Comparison of ENCODE assay signal across 8 cellular contexts in the genomic region with DNA sequence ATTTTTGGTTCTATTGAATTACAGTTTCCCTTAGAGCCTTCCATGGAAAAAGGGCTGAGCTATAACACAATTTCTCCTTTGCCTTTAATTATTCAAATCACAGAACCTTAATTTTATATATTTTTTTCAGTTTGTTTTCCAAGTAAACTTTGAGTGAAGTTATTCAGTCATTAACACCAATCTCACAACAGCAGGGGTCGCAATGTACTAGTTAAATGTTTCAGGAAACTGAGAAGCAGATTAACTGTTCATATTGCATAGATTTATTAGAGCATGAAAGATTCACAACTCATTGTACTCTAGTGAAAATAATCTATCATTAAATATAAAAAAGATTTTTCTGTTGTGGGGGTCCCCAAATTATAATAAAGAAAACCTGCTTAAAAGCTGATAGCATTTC.
DNase-seq lines count a peak whose midpoint lies in the region; ATAC-seq and TF ChIP-seq lines count a peak whose summit lies in the region.

No MANE protein-coding gene starts in this region.

- no peaks in the 10 kb centered on the region for H3K27me3 Mint-ChIP-seq in osteocyte (ENCODE audit: unreplicated experiment)

- H3K9me3 ChIP-seq in stomach, result no peaks in the 10 kb centered on the region

- intact Hi-C loops in stomach (cut with DNase I; ENCODE audit: low total_unique reads), result no loop called here

- H3K4me1 ChIP-seq in stomach, result no peaks in the 10 kb centered on the region

- peaks cover 11% of the 10 kb centered on the region for H3K9me3 Mint-ChIP-seq in osteocyte (ENCODE audit: unreplicated experiment)

- H3K4me3 Mint-ChIP-seq in osteocyte (ENCODE audit: unreplicated experiment), result no peak overlapping the region

- peak; percentile 39 for TF ChIP-seq CTCF in cardiac fibroblast (IDR thresholded peaks at IDR 0.05; ENCODE audit: low read depth, low read length)
- peak; percentile 68 for TF ChIP-seq CTCF in osteocyte (IDR thresholded peaks at IDR 0.05)
- TF ChIP-seq CTCF in stomach (IDR thresholded peaks at IDR 0.05), result peak in 1 of 7 experiments; percentile 18

- H3K27me3 ChIP-seq in stomach, result no peaks in the 10 kb centered on the region

- no peak overlapping the region for H3K27ac Mint-ChIP-seq in osteocyte (ENCODE audit: unreplicated experiment)

- ATAC-seq in HG03439 (IDR thresholded peaks at IDR 0.05; ENCODE audit: unreplicated experiment) (no peak), GM21619 (IDR thresholded peaks at IDR 0.05; ENCODE audit: unreplicated experiment) (no peak)

- H3K36me3 ChIP-seq in stomach, result peaks cover 0 to 22% (median 6%) of the 10 kb centered on the region in 4 donors

- H3K4me3 ChIP-seq in cardiac fibroblast (replicated peaks in 1 of 2; ENCODE audit: low read depth in 2 of 2, low read length in 2 of 2) (no peak overlapping the region), stomach (no peak overlapping the region)

- H3K36me3 Mint-ChIP-seq in osteocyte (ENCODE audit: unreplicated experiment), result peaks cover 23% of the 10 kb centered on the region

- H3K4me1 Mint-ChIP-seq in osteocyte (ENCODE audit: unreplicated experiment), result peaks cover 13% of the 10 kb centered on the region

- no peak overlapping the region for H3K27ac ChIP-seq in stomach

- DNase-seq in activated CD4-positive, alpha-beta T cell treated with anti-CD3 and anti-CD28 coated beads for 48 hours, result peak; percentile 10
- DNase-seq in activated CD4-positive, alpha-beta T cell treated with anti-CD3 and anti-CD28 coated beads, Interleukin-2, amount 50 U/mL, for 1 hour, result no peak
- peak; percentile 6 for DNase-seq in NCI-H1694 (lab: John Stamatoyannopoulos, UW)
- DNase-seq in cardiac fibroblast (ENCODE audit: low read depth in 2 of 2), result peak; percentile 82
- DNase-seq in osteocyte (ENCODE audit: extremely low spot score, unreplicated experiment), result no peak
- no peak for DNase-seq in stomach

- WGBS in stomach, 5 donors, result 25 to 54% (median 36%) methylated on average over 1 of the region's 1 CpG

- no peak for TF ChIP-seq EP300 in stomach (IDR thresholded peaks at IDR 0.05)

- no peak for TF ChIP-seq POLR2A in stomach (IDR thresholded peaks at IDR 0.05)

Comparison
In these comparisons a context has a peak if more than half of its experiments do, and no peak if none do; other contexts are left out.
1. DNase-seq: peak in activated CD4-positive, alpha-beta T cell treated with anti-CD3 and anti-CD28 coated beads for 48 hours (single experiment), NCI-H1694 (single experiment) and cardiac fibroblast (2 of 2); none in activated CD4-positive, alpha-beta T cell treated with anti-CD3 and anti-CD28 coated beads, Interleukin-2, amount 50 U/mL, for 1 hour (single experiment), osteocyte (single experiment) and stomach (single experiment).